Comparison of ENCODE assay signal across 21 cellular contexts in the genomic region with DNA sequence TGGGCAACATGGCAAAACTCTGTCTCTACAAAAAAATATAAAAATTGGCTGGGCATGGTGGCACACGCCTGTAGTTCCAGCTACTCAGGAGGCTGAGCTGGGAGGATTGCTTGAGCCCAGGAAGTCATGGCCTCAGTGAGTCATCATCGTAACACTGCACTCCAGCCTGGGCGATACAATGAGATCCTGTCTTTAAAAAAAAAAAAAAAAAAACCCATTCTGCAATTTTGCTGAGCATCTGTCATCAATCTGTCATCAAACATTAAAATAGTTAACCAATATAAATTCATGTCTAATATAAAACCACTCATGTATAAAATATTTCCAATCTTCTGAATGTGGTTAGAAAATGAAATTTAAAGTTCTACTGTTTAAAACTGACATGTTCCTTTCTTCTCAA. TPM values are rescaled to one million over a fixed set of nuclear protein-coding genes. Genes with fewer than 3 reads are reported as not detected.
A peak's percentile ranks its signal among the peaks of the same experiment; 100 is the strongest.
DNase-seq lines count a peak whose midpoint lies in the region; ATAC-seq and TF ChIP-seq lines count a peak whose summit lies in the region.
"Had no signal": no experiment of that assay in that cellular context is flagged by ENCODE, and none has a peak within 500 bp of the region (broad histone marks: within the 10 kb centered on the region; RNA-seq: fewer than 3 reads in every experiment).

No MANE protein-coding gene starts in this region.

- no peaks in the 10 kb centered on the region for H3K27me3 ChIP-seq in BE2C
- H3K27me3 ChIP-seq: neural progenitor cell, stomach had no signal

- no peaks in the 10 kb centered on the region for H3K4me1 ChIP-seq in BE2C
- H3K4me1 ChIP-seq: neural progenitor cell, psoas muscle had no signal

- DNase-seq in A172 (ENCODE audit: low spot score), result peak; percentile 44
- DNase-seq in HCEC 1CT, result peak; percentile 61
- DNase-seq in RKO (ENCODE audit: low spot score), result peak; percentile 15
- DNase-seq in epidermal melanocyte (ENCODE audit: insufficient read length, low spot score), result no peak
- DNase-seq in midbrain (lab: John Stamatoyannopoulos, UW), result no peak
- no peak for DNase-seq in superior temporal gyrus (ENCODE audit: extremely low spot score)
- DNase-seq in BE2C, result no peak
- DNase-seq: ACHN; activated CD4-positive, alpha-beta T cell treated with anti-CD3 and anti-CD28 coated beads for 1 hour; activated naive CD8-positive, alpha-beta T cell treated with anti-CD3 and anti-CD28 coated beads, Interleukin-2, amount 10 ng/mL, durations not matched to agents 7 days and 5 days; CD4-positive, CD25-positive, alpha-beta regulatory T cell; DMS153; left cardiac atrium; NCI-H1436; NCI-H2171; psoas muscle; small intestine; stimulated activated CD4-positive, alpha-beta T cell treated with anti-CD3 and anti-CD28 coated beads, Interleukin-4, amount 100 ng/mL, for 1 hour; stomach had no signal

- H3K36me3 ChIP-seq in BE2C, result no peaks in the 10 kb centered on the region
- H3K36me3 ChIP-seq: neural progenitor cell, stomach had no signal

- H3K9me3 ChIP-seq in BE2C, result no peaks in the 10 kb centered on the region
- H3K9me3 ChIP-seq: psoas muscle, stomach had no signal

- peak; percentile 42 for ATAC-seq in esophagus mucosa
- ATAC-seq: left cardiac atrium, psoas muscle had no signal

- no peak for TF ChIP-seq CTCF in BE2C (IDR thresholded peaks at IDR 0.05; ENCODE audit: low read depth, low read length)

- no peak overlapping the region for H3K4me3 ChIP-seq in BE2C (ENCODE audit: low read depth, low read length)
- H3K4me3 ChIP-seq: neural progenitor cell, psoas muscle, stomach had no signal

RNA-seq across cellular contexts. Expression of a gene that starts 56.9 kb away (rescaled TPM):
- total RNA-seq in A172 (2014; rRNA removed; shearing (Covaris generic)), result not detected in 2 replicates
- total RNA-seq in esophagus mucosa, result 20.6 TPM
- polyA plus RNA-seq in BE2C (2012; ENCODE audit: insufficient read depth, insufficient read length, low read depth), result 3.0 TPM
- polyA plus RNA-seq: CD4-positive, CD25-positive, alpha-beta regulatory T cell had no signal

Comparison
In these comparisons a context has a peak if more than half of its experiments do, and no peak if none do; other contexts are left out.
1. DNase-seq: peak in A172 (single experiment), HCEC 1CT (single experiment) and RKO (single experiment); none in epidermal melanocyte (single experiment), midbrain (single experiment), superior temporal gyrus (single experiment) and BE2C (single experiment).
2. RNA of a gene that starts 56.9 kb away (total RNA-seq): 20.6 TPM in esophagus mucosa (single experiment); not detected in A172; every median in the first group is over 10 times any median in the second.